8 cellular contexts compared by ENCODE assay signal in the genomic region with DNA sequence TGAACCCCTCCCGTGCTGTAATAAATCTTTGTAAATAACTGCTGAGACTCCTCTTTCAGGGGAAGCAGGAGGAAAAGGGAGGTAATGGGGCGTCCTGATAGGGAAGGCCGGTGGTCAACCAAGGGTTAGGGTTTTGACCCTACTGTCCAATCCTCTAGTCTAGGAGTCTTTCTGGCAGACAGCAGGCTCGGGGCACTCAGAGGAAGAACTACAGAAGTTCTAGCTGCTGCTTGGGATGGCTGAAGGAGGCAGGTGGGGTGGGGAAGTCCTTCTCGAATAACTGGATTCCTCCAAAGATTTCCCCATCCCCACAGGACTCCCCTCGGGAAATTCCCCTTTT. TPM values are rescaled to one million over a fixed set of nuclear protein-coding genes. Genes with fewer than 3 reads are reported as not detected.
A peak's percentile ranks its signal among the peaks of the same experiment; 100 is the strongest.
DNase-seq lines count a peak whose midpoint lies in the region; ATAC-seq, FAIRE-seq and TF ChIP-seq lines count a peak whose summit lies in the region.

No MANE protein-coding gene starts in this region.

- DNase-seq in activated CD4-positive, alpha-beta T cell treated with anti-CD3 and anti-CD28 coated beads for 36 hours, result no peak
- no peak for DNase-seq in activated CD4-positive, alpha-beta T cell treated with anti-CD3 and anti-CD28 coated beads, Interleukin-2, amount 50 U/mL, for 4 hours
- no peak for DNase-seq in effector memory CD4-positive, alpha-beta T cell
- DNase-seq in osteoblast (ENCODE audit: insufficient read length, low spot score, missing footprints) (no peak), inferior parietal cortex (ENCODE audit: extremely low spot score) (no peak), EL (no peak), HTR-8/SVneo (ENCODE audit: insufficient read length, low spot score) (no peak)

- peak; percentile 13 for ATAC-seq in activated CD4-positive, alpha-beta T cell treated with anti-CD3 and anti-CD28 coated beads for 36 hours

- H3K4me3 ChIP-seq in Loucy (ENCODE audit: low read length, poor library complexity, severe bottlenecking) (peak overlapping the region; percentile 87), osteoblast (ENCODE audit: insufficient read depth, low read length) (peak overlapping the region; percentile 98)
- peak overlapping the region; percentile 84 for H3K4me3 ChIP-seq in effector memory CD4-positive, alpha-beta T cell (ENCODE audit: insufficient read depth, low read depth, low read length, poor library complexity, severe bottlenecking)

- H3K9me3 Mint-ChIP-seq in activated CD4-positive, alpha-beta T cell treated with anti-CD3 and anti-CD28 coated beads for 36 hours (ENCODE audit: low read depth), result no peaks in the 10 kb centered on the region

- POLR2A ChIA-PET in activated CD4-positive, alpha-beta T cell treated with anti-CD3 and anti-CD28 coated beads for 36 hours (lab: Charles Lee), result no interaction called here

- H2AFZ ChIP-seq in Loucy (ENCODE audit: low read length), result peak overlapping the region; percentile 85
- peak overlapping the region; percentile 95 for H2AFZ ChIP-seq in osteoblast (ENCODE audit: low read length)

- H4K20me1 ChIP-seq in Loucy (ENCODE audit: insufficient read depth, low read length, poor library complexity, severe bottlenecking), result peaks cover 20% of the 10 kb centered on the region
- H4K20me1 ChIP-seq in osteoblast (ENCODE audit: insufficient read depth, low read length), result peaks cover 25% of the 10 kb centered on the region

- H3K36me3 ChIP-seq in Loucy (ENCODE audit: insufficient read depth, low read length) (no peaks in the 10 kb centered on the region), osteoblast (ENCODE audit: insufficient read depth, low read length) (no peaks in the 10 kb centered on the region)
- no peaks in the 10 kb centered on the region for H3K36me3 ChIP-seq in effector memory CD4-positive, alpha-beta T cell (ENCODE audit: control insufficient read depth, insufficient read depth, low read length)

- H3K9me3 ChIP-seq in Loucy (ENCODE audit: insufficient read depth, low read depth, low read length) (no peaks in the 10 kb centered on the region), osteoblast (ENCODE audit: low read depth, low read length) (no peaks in the 10 kb centered on the region)
- H3K9me3 ChIP-seq in effector memory CD4-positive, alpha-beta T cell (ENCODE audit: control insufficient read depth, low read length), result no peaks in the 10 kb centered on the region

- H3K4me1 Mint-ChIP-seq in activated CD4-positive, alpha-beta T cell treated with anti-CD3 and anti-CD28 coated beads for 36 hours, result peaks cover 50% of the 10 kb centered on the region

- H3K4me1 ChIP-seq in Loucy (ENCODE audit: insufficient read depth, low read length, poor library complexity, severe bottlenecking) (peaks cover 61% of the 10 kb centered on the region), osteoblast (ENCODE audit: insufficient read depth, low read length) (peaks cover 19% of the 10 kb centered on the region)
- peaks cover 21% of the 10 kb centered on the region for H3K4me1 ChIP-seq in effector memory CD4-positive, alpha-beta T cell (ENCODE audit: control insufficient read depth, insufficient read depth, low read length, poor library complexity, severe bottlenecking)

- H3F3A ChIP-seq in Loucy (ENCODE audit: low read depth), result no peaks in the 10 kb centered on the region

- H3K9me2 ChIP-seq in Loucy (replicated peaks; ENCODE audit: low read depth, low read length), result no peaks in the 10 kb centered on the region

- H3K36me3 Mint-ChIP-seq in activated CD4-positive, alpha-beta T cell treated with anti-CD3 and anti-CD28 coated beads for 36 hours (ENCODE audit: low read depth), result no peaks in the 10 kb centered on the region

- peak overlapping the region; percentile 87 for H3K27ac ChIP-seq in effector memory CD4-positive, alpha-beta T cell (ENCODE audit: insufficient read depth, low read length, poor library complexity, severe bottlenecking)
- H3K27ac ChIP-seq in osteoblast (ENCODE audit: low read depth, low read length), result peak overlapping the region; percentile 78

- TF ChIP-seq CTCF in Loucy (conservative IDR thresholded peaks at IDR 0.05; ENCODE audit: low read length) (no peak), osteoblast (IDR thresholded peaks at IDR 0.05; ENCODE audit: extremely low read depth, low read depth, low read length) (no peak)

- H3K27me3 ChIP-seq in Loucy (ENCODE audit: insufficient read depth, low read length, poor library complexity, severe bottlenecking) (no peaks in the 10 kb centered on the region), osteoblast (ENCODE audit: insufficient read depth, low read length) (peaks cover 15% of the 10 kb centered on the region)
- no peaks in the 10 kb centered on the region for H3K27me3 ChIP-seq in effector memory CD4-positive, alpha-beta T cell (replicated peaks; ENCODE audit: control insufficient read depth, insufficient read depth, low read length, poor library complexity, severe bottlenecking)

- FAIRE-seq in HTR-8/SVneo (lab: Jason Lieb, UNC), result no peak

- H3K79me2 ChIP-seq in Loucy (ENCODE audit: insufficient read depth, low read length) (peaks cover 44% of the 10 kb centered on the region), osteoblast (ENCODE audit: insufficient read depth, low read length) (peaks cover 46% of the 10 kb centered on the region)

- CTCF ChIA-PET in activated CD4-positive, alpha-beta T cell treated with anti-CD3 and anti-CD28 coated beads for 36 hours (lab: Charles Lee), result interaction anchor here (2.2 to 11.1 kb wide), 2 partner anchors 16 to 17 kb away, joined by 7 to 181 read pairs; no protein-coding TSS in a partner anchor

- H3K4me2 ChIP-seq in Loucy (ENCODE audit: low read depth, low read length, poor library complexity, severe bottlenecking), result peak overlapping the region; percentile 93
- peak overlapping the region; percentile 99 for H3K4me2 ChIP-seq in osteoblast (ENCODE audit: insufficient read depth, low read length)

- H3K9ac ChIP-seq in Loucy (ENCODE audit: low read depth, low read length, poor library complexity, severe bottlenecking), result peak overlapping the region; percentile 85

- intact Hi-C loops in activated CD4-positive, alpha-beta T cell treated with anti-CD3 and anti-CD28 coated beads for 36 hours (cut with DNase I, micrococcal nuclease), result loop anchor here (2.0 to 10.0 kb wide), 5 partner anchors 52 to 402 kb away; a partner anchor contains a TSS

- peaks cover 1% of the 10 kb centered on the region for H3K27me3 Mint-ChIP-seq in activated CD4-positive, alpha-beta T cell treated with anti-CD3 and anti-CD28 coated beads for 36 hours

- peak overlapping the region; percentile 86 for H3K4me3 Mint-ChIP-seq in activated CD4-positive, alpha-beta T cell treated with anti-CD3 and anti-CD28 coated beads for 36 hours

- peak overlapping the region; percentile 66 for H3K27ac Mint-ChIP-seq in activated CD4-positive, alpha-beta T cell treated with anti-CD3 and anti-CD28 coated beads for 36 hours

RNA-seq across cellular contexts. Expression of a gene that starts 0.4 kb away (rescaled TPM):
- total RNA-seq in activated CD4-positive, alpha-beta T cell treated with anti-CD3 and anti-CD28 coated beads for 36 hours, result 10 to 100 TPM; 46.8 to 77.9 TPM
- 31.5 and 35.8 TPM in 2 replicates for total RNA-seq in osteoblast

RNA-seq across cellular contexts. Expression of a gene that starts 9.8 kb away (rescaled TPM):
- total RNA-seq in activated CD4-positive, alpha-beta T cell treated with anti-CD3 and anti-CD28 coated beads for 36 hours, result under 1 TPM in 1 of 2 experiments, not detected in 1; 0.18 TPM
- not detected in 2 replicates for total RNA-seq in osteoblast

RNA-seq across cellular contexts. Expression of a gene that starts 28.6 kb away (rescaled TPM):
- under 1 TPM; 0.82 to 0.95 TPM for total RNA-seq in activated CD4-positive, alpha-beta T cell treated with anti-CD3 and anti-CD28 coated beads for 36 hours
- 0.29 and 0.36 TPM in 2 replicates for total RNA-seq in osteoblast

RNA-seq across cellular contexts. Expression of a gene that starts 28.8 kb away (rescaled TPM):
- total RNA-seq in activated CD4-positive, alpha-beta T cell treated with anti-CD3 and anti-CD28 coated beads for 36 hours, result not detected
- not detected in 2 replicates for total RNA-seq in osteoblast

RNA-seq across cellular contexts. Expression of a gene that starts 31.7 kb away (rescaled TPM):
- not detected for total RNA-seq in activated CD4-positive, alpha-beta T cell treated with anti-CD3 and anti-CD28 coated beads for 36 hours
- total RNA-seq in osteoblast, result not detected in 2 replicates
